ENCODE assay signal across 36 cellular contexts in genomic region chr20:58504566-58504965, GRCh38. TPM values are rescaled to one million over a fixed set of nuclear protein-coding genes. Genes with fewer than 3 reads are reported as not detected.
"Had no signal": no experiment of that assay in that cellular context is flagged by ENCODE, and none has a peak within 500 bp of the region (broad histone marks: within the 10 kb centered on the region; RNA-seq: fewer than 3 reads in every experiment).

No MANE protein-coding gene starts in this region.

- H3K4me3 ChIP-seq: adrenal gland had no signal

- H3K4me1 ChIP-seq: adrenal gland had no signal

- DNase-seq: activated B cell treated with CpG ODN at 0.5 μM for 24 hours; activated CD4-positive, alpha-beta memory T cell treated with anti-CD3 and anti-CD28 coated beads for 36 hours; activated CD4-positive, alpha-beta T cell treated with anti-CD3 and anti-CD28 coated beads for 4 hours; activated CD4-positive, alpha-beta T cell treated with anti-CD3 and anti-CD28 coated beads, Interleukin-2, amount 10 ng/mL, durations not matched to agents 24 days and 14 days; activated CD4-positive, alpha-beta T cell treated with anti-CD3 and anti-CD28 coated beads, Interleukin-2, amount 50 U/mL, for 1 hour; activated CD4-positive, alpha-beta T cell treated with anti-CD3 and anti-CD28 coated beads, Interleukin-2, amount 50 U/mL, for 4 hours; activated CD4-positive, CD25-positive, alpha-beta regulatory T cell treated with anti-CD3 and anti-CD28 coated beads, Interleukin-2, amount 50 U/mL, for 72 hours; activated CD8-positive, alpha-beta memory T cell treated with anti-CD3 and anti-CD28 coated beads, Interleukin-2, amount 50 U/mL, for 4 hours; activated CD8-positive, alpha-beta T cell treated with anti-CD3 and anti-CD28 coated beads for 36 hours; activated effector memory CD4-positive, alpha-beta T cell treated with anti-CD3 and anti-CD28 coated beads, Interleukin-2, amount 50 U/mL, for 16 hours; activated gamma-delta T cell treated with Interleukin-2 at 50 U/mL for 16 hours; activated naive CD4-positive, alpha-beta T cell; activated naive CD4-positive, alpha-beta T cell treated with anti-CD3 and anti-CD28 coated beads for 36 hours; activated naive CD4-positive, alpha-beta T cell treated with anti-CD3 and anti-CD28 coated beads, Interleukin-2, amount 50 U/mL, for 16 hours; activated naive CD8-positive, alpha-beta T cell treated with anti-CD3 and anti-CD28 coated beads for 36 hours; activated T-cell treated with anti-CD3 and anti-CD28 coated beads for 4 hours; activated T-cell treated with anti-CD3 and anti-CD28 coated beads, Interleukin-2, amount 50 U/mL, for 1 hour; activated T-cell treated with anti-CD3 and anti-CD28 coated beads, Interleukin-2, amount 50 U/mL, for 4 hours; activated T-cell treated with anti-CD3 and anti-CD28 coated beads, Interleukin-2, amount 50 U/mL, for 72 hours; adrenal gland; amniotic stem cell; aorta; caudate nucleus; T-cell; T-helper 17 cell; T1000 had no signal

- H3K27me3 ChIP-seq: adrenal gland had no signal

- H3K27ac ChIP-seq: adrenal gland, VCaP had no signal

- H3K27ac Mint-ChIP-seq: activated B cell treated with CpG ODN at 0.5 μM for 24 hours; activated CD4-positive, alpha-beta memory T cell treated with anti-CD3 and anti-CD28 coated beads for 36 hours; activated CD4-positive, alpha-beta T cell treated with anti-CD3 and anti-CD28 coated beads, Interleukin-2, amount 10 ng/mL, durations not matched to agents 24 days and 14 days; activated CD8-positive, alpha-beta T cell treated with anti-CD3 and anti-CD28 coated beads for 36 hours; activated naive CD4-positive, alpha-beta T cell treated with anti-CD3 and anti-CD28 coated beads for 36 hours; activated naive CD4-positive, alpha-beta T cell treated with anti-CD3 and anti-CD28 coated beads, Interleukin-2, amount 50 U/mL, for 72 hours; activated naive CD8-positive, alpha-beta T cell treated with anti-CD3 and anti-CD28 coated beads for 36 hours; activated T-cell treated with anti-CD3 and anti-CD28 coated beads, Interleukin-2, amount 50 U/mL, for 72 hours; activated T-helper 1 cell treated with anti-CD3 and anti-CD28 coated beads, Interleukin-12 subunit alpha, Interleukin-12 subunit beta, Interleukin-2, Interleukin-4 antibody, amounts not matched to agents 30 ng/mL and 10 ng/mL and 1 ng/mL, durations not matched to agents 14 hours and 24 hours and 36 hours; activated T-helper 17 cell treated with anti-CD3 and anti-CD28 coated beads, Interleukin-2, amount 50 U/mL, for 72 hours; brain; T-cell; T-helper 17 cell had no signal

- H3K27me3 Mint-ChIP-seq: activated CD4-positive, alpha-beta T cell treated with anti-CD3 and anti-CD28 coated beads, Interleukin-2, amount 10 ng/mL, durations not matched to agents 24 days and 14 days; activated naive CD8-positive, alpha-beta T cell treated with anti-CD3 and anti-CD28 coated beads for 36 hours; T-helper 17 cell had no signal

- H3K4me1 Mint-ChIP-seq: activated B cell treated with CpG ODN at 0.5 μM for 24 hours; activated CD4-positive, alpha-beta T cell treated with anti-CD3 and anti-CD28 coated beads, Interleukin-2, amount 10 ng/mL, durations not matched to agents 24 days and 14 days; activated naive CD8-positive, alpha-beta T cell treated with anti-CD3 and anti-CD28 coated beads for 36 hours; activated T-helper 17 cell treated with anti-CD3 and anti-CD28 coated beads, Interleukin-2, amount 50 U/mL, for 72 hours; central memory CD8-positive, alpha-beta T cell; T-cell; T-helper 17 cell had no signal

- FAIRE-seq: TTC549 had no signal

- H3K9me3 ChIP-seq: adrenal gland had no signal

- H3K36me3 ChIP-seq: adrenal gland had no signal

- H3K4me3 Mint-ChIP-seq: activated B cell treated with CpG ODN at 0.5 μM for 24 hours; activated CD4-positive, alpha-beta memory T cell treated with anti-CD3 and anti-CD28 coated beads for 36 hours; activated CD4-positive, alpha-beta T cell treated with anti-CD3 and anti-CD28 coated beads, Interleukin-2, amount 10 ng/mL, durations not matched to agents 24 days and 14 days; activated CD8-positive, alpha-beta T cell treated with anti-CD3 and anti-CD28 coated beads for 36 hours; activated naive CD4-positive, alpha-beta T cell treated with anti-CD3 and anti-CD28 coated beads for 36 hours; activated naive CD8-positive, alpha-beta T cell treated with anti-CD3 and anti-CD28 coated beads for 36 hours; activated T-cell treated with anti-CD3 and anti-CD28 coated beads, Interleukin-2, amount 50 U/mL, for 4 hours; activated T-cell treated with anti-CD3 and anti-CD28 coated beads, Interleukin-2, amount 50 U/mL, for 72 hours; activated T-helper 1 cell treated with anti-CD3 and anti-CD28 coated beads, Interleukin-12 subunit alpha, Interleukin-12 subunit beta, Interleukin-2, Interleukin-4 antibody, amounts not matched to agents 30 ng/mL and 10 ng/mL and 1 ng/mL, durations not matched to agents 14 hours and 24 hours and 36 hours; activated T-helper 17 cell treated with anti-CD3 and anti-CD28 coated beads, Interleukin-2, amount 50 U/mL, for 72 hours; brain; central memory CD8-positive, alpha-beta T cell; T-cell; T-helper 17 cell had no signal

RNA-seq across cellular contexts. Expression of gene APCDD1L, which starts 10.6 kb away (rescaled TPM):
- total RNA-seq: activated B cell treated with CpG ODN at 0.5 μM for 24 hours; activated CD4-positive, alpha-beta memory T cell treated with anti-CD3 and anti-CD28 coated beads for 36 hours; activated CD4-positive, alpha-beta T cell treated with anti-CD3 and anti-CD28 coated beads, Interleukin-2, amount 10 ng/mL, durations not matched to agents 24 days and 14 days; activated CD8-positive, alpha-beta memory T cell treated with anti-CD3 and anti-CD28 coated beads for 36 hours; activated CD8-positive, alpha-beta T cell treated with anti-CD3 and anti-CD28 coated beads for 36 hours; activated naive CD4-positive, alpha-beta T cell treated with anti-CD3 and anti-CD28 coated beads for 36 hours; activated naive CD4-positive, alpha-beta T cell treated with anti-CD3 and anti-CD28 coated beads, Interleukin-2, amount 50 U/mL, for 72 hours; activated naive CD8-positive, alpha-beta T cell treated with anti-CD3 and anti-CD28 coated beads for 36 hours; activated T-cell treated with anti-CD3 and anti-CD28 coated beads, Interleukin-2, amount 50 U/mL, for 4 hours; activated T-cell treated with anti-CD3 and anti-CD28 coated beads, Interleukin-2, amount 50 U/mL, for 72 hours; activated T-helper 1 cell treated with anti-CD3 and anti-CD28 coated beads, Interleukin-12 subunit alpha, Interleukin-12 subunit beta, Interleukin-2, Interleukin-4 antibody, amounts not matched to agents 30 ng/mL and 10 ng/mL and 1 ng/mL, durations not matched to agents 14 hours and 24 hours and 36 hours; activated T-helper 17 cell treated with anti-CD3 and anti-CD28 coated beads, Interleukin-2, amount 50 U/mL, for 72 hours; T-cell; T-helper 1 cell treated with Interleukin-12 subunit alpha and Interleukin-12 subunit beta and Interleukin-4 antibody, amounts not matched to agents 30 ng/mL and 1 ng/mL, for 36 hours; T-helper 17 cell; T-helper 2 cell treated with Interferon-gamma antibody and Interleukin-4, amounts not matched to agents 100 ng/mL and 5 ng/mL, for 36 hours had no signal
